ENCODE assay signal across 16 cellular contexts in the genomic region with DNA sequence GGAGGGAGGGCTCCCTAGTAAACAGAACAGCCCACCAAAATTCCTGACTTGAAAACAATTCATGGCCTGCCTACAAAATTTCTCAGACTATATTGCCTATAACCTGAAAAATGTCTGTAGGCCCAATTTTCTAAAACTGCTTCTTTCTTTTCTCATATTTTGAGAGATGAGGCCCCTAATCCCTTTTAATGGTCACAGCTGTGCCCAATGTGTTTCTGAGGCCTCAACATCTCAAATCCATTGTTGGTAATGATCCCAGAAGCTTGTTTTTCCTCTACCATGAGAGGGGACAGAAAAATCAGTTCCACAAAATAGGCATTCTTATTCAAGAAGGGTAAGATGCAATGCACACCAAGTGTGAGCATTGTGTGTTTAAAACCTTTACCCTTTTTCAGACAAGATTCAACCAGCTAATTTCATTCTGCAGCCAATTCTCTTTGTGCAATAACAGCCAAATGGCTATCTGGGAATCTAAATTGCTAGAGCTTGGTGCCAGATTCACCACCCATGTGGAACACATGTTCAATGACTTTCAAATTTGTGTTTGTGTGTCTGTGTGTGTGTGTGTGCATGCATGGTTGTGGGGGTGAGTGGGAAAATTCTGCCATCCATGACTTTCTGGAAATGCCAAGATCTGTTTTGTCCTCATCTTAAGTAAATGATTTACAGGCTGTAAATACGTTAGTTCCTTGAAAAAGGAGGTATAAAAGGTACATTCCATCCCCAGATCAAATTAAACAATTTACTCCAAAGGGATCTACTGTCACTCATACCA.
"Had no signal": no experiment of that assay in that cellular context is flagged by ENCODE, and none has a peak within 500 bp of the region (broad histone marks: within the 10 kb centered on the region; RNA-seq: fewer than 3 reads in every experiment).

No MANE protein-coding gene starts in this region.

- H3K9me3 Mint-ChIP-seq: activated T-cell treated with anti-CD3 and anti-CD28 coated beads, Interleukin-2, amount 50 U/mL, for 72 hours had no signal

- H3K4me3 ChIP-seq: sigmoid colon, SJSA1 had no signal

- H3K27me3 ChIP-seq: sigmoid colon, SJSA1 had no signal

- H3K36me3 ChIP-seq: brain microvascular endothelial cell, sigmoid colon, SJSA1 had no signal

- ATAC-seq: activated CD8-positive, alpha-beta T cell treated with anti-CD3 and anti-CD28 coated beads, Interleukin-2, amount 10 ng/mL, durations not matched to agents 7 days and 5 days; activated T-cell treated with anti-CD3 and anti-CD28 coated beads, Interleukin-2, amount 50 U/mL, for 72 hours had no signal

- H3K4me1 ChIP-seq: SJSA1 had no signal

- H3K27ac ChIP-seq: brain microvascular endothelial cell, SJSA1 had no signal

- DNase-seq: activated B cell treated with CpG ODN at 0.5 μM for 24 hours; activated CD4-positive, alpha-beta T cell treated with anti-CD3 and anti-CD28 coated beads for 48 hours; activated CD8-positive, alpha-beta memory T cell treated with anti-CD3 and anti-CD28 coated beads, Interleukin-2, amount 50 U/mL, for 4 hours; activated CD8-positive, alpha-beta T cell treated with anti-CD3 and anti-CD28 coated beads, Interleukin-2, amount 10 ng/mL, durations not matched to agents 7 days and 5 days; activated gamma-delta T cell; activated T-cell treated with anti-CD3 and anti-CD28 coated beads, Interleukin-2, amount 50 U/mL, for 72 hours; amniotic stem cell; brain microvascular endothelial cell; effector CD8-positive, alpha-beta T cell; nephron progenitor cell; sigmoid colon; stimulated activated CD4-positive, alpha-beta T cell treated with anti-CD3 and anti-CD28 coated beads, Interleukin-1b, Interleukin-23, amount 100 ng/mL, for 48 hours; SW 1271; trophoblast cell had no signal

- H3K27ac Mint-ChIP-seq: activated B cell treated with CpG ODN at 0.5 μM for 24 hours; activated CD8-positive, alpha-beta T cell treated with anti-CD3 and anti-CD28 coated beads, Interleukin-2, amount 10 ng/mL, durations not matched to agents 7 days and 5 days; activated naive CD8-positive, alpha-beta T cell; activated T-cell treated with anti-CD3 and anti-CD28 coated beads, Interleukin-2, amount 50 U/mL, for 72 hours; nephron progenitor cell had no signal

- H3K9me3 ChIP-seq: sigmoid colon, SJSA1 had no signal
